Comparison of ENCODE assay signal across 22 cellular contexts in genomic region chr16:73337371-73337770, GRCh38.
"Had no signal": no experiment of that assay in that cellular context is flagged by ENCODE, and none has a peak within 500 bp of the region (broad histone marks: within the 10 kb centered on the region; RNA-seq: fewer than 3 reads in every experiment).

No MANE protein-coding gene starts in this region.

- H3K27ac ChIP-seq: Peyer's patch had no signal

- H3K36me3 ChIP-seq: MG63, Peyer's patch had no signal

- H3K27me3 ChIP-seq: MG63, Peyer's patch had no signal

- ATAC-seq: activated CD4-positive, CD25-positive, alpha-beta regulatory T cell treated with anti-CD3 and anti-CD28 coated beads, Interleukin-2, amount 50 U/mL, for 24 hours; activated CD8-positive, alpha-beta memory T cell treated with anti-CD3 and anti-CD28 coated beads, Interleukin-2, amount 10 ng/mL, durations not matched to agents 7 days and 5 days had no signal

- H3K4me3 ChIP-seq: MG63, Peyer's patch had no signal

- H3K4me1 ChIP-seq: Peyer's patch had no signal

- DNase-seq: activated CD4-positive, alpha-beta T cell treated with anti-CD3 and anti-CD28 coated beads for 48 hours; activated CD4-positive, alpha-beta T cell treated with anti-CD3 and anti-CD28 coated beads, Interleukin-2, amount 50 U/mL, for 4 hours; activated CD8-positive, alpha-beta memory T cell treated with anti-CD3 and anti-CD28 coated beads, Interleukin-2, amount 10 ng/mL, durations not matched to agents 7 days and 5 days; activated effector memory CD4-positive, alpha-beta T cell treated with Interleukin-2 at 50 U/mL for 16 hours; activated naive CD4-positive, alpha-beta T cell; activated T-cell treated with anti-CD3 and anti-CD28 coated beads, Interleukin-2, amount 50 U/mL, for 24 hours; aorta; central memory CD4-positive, alpha-beta T cell; MG63; MV-4-11; NCI-H1105; NCI-H1436; NCI-H1694 treated with DMSO at 0.1 percent for 48 hours; NCI-H2081; NCI-H510A treated with DMSO at 0.1 percent for 48 hours; NCI-H69; NK-92 treated with Interleukin-12 subunit alpha and Interleukin-12 subunit beta, amount 100 ng/mL, for 24 hours; OCI-M1; Peyer's patch; SHP77 treated with DMSO at 0.1 percent for 48 hours had no signal

- FAIRE-seq: bronchial epithelial cell had no signal

- H3K9me3 ChIP-seq: MG63, Peyer's patch had no signal
